1 cellular context compared by ENCODE assay signal in the genomic region with DNA sequence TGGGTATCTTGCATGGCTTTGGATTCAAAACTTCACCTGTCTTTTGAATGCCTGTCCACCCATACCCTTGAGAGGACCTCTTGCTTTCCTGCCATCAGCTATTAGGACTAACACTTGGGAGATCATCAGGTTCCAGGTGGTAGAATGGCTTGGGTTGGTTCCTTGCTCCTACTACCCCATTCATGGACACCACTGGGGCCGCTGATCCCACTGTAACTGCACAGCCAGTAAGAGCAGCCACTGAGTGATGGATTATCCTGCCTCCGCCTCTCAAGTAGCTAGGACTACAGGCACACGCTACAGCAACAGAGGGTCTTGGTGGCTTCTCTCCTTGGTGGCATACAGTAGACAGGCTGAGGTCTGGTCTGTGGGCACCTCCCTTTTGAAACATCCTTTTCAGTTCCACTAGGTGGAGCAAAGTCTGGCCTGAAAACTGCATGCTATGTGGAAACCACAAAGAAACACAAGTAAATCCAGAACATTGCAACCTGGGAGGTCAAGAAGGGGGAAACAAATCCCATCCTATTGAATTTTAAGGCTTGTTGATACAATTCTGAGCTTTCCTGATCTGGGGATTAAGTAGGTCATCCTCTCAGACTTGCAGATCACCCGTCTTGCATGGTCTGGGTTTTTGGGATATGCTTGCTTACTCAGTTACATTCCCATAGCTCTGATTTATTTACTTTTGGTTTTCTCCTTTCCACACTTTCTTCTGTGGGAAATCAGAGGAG.
TF ChIP-seq lines count a peak whose summit lies in the region.

No MANE protein-coding gene starts in this region.

TF ChIP-seq in HCT116, 20 proteins besides CTCF, POLR2A, EP300 and RAD21 (continued from another document):
- TF ChIP-seq, protein P1, sequence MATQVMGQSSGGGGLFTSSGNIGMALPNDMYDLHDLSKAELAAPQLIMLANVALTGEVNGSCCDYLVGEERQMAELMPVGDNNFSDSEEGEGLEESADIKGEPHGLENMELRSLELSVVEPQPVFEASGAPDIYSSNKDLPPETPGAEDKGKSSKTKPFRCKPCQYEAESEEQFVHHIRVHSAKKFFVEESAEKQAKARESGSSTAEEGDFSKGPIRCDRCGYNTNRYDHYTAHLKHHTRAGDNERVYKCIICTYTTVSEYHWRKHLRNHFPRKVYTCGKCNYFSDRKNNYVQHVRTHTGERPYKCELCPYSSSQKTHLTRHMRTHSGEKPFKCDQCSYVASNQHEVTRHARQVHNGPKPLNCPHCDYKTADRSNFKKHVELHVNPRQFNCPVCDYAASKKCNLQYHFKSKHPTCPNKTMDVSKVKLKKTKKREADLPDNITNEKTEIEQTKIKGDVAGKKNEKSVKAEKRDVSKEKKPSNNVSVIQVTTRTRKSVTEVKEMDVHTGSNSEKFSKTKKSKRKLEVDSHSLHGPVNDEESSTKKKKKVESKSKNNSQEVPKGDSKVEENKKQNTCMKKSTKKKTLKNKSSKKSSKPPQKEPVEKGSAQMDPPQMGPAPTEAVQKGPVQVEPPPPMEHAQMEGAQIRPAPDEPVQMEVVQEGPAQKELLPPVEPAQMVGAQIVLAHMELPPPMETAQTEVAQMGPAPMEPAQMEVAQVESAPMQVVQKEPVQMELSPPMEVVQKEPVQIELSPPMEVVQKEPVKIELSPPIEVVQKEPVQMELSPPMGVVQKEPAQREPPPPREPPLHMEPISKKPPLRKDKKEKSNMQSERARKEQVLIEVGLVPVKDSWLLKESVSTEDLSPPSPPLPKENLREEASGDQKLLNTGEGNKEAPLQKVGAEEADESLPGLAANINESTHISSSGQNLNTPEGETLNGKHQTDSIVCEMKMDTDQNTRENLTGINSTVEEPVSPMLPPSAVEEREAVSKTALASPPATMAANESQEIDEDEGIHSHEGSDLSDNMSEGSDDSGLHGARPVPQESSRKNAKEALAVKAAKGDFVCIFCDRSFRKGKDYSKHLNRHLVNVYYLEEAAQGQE (IDR thresholded peaks at IDR 0.05; ENCODE audit: low read depth) = no peak
- TF ChIP-seq POLR2AphosphoS5 (IDR thresholded peaks at IDR 0.05; ENCODE audit: low read depth, low read length) (no peak), YY1 (IDR thresholded peaks at IDR 0.05; ENCODE audit: extremely low read depth, insufficient replicate concordance, low read depth, low read length) (peak; percentile 12), FOSL1 (IDR thresholded peaks at IDR 0.05; ENCODE audit: low read depth) (no peak)
